1 cellular context compared by ENCODE assay signal in the genomic region with DNA sequence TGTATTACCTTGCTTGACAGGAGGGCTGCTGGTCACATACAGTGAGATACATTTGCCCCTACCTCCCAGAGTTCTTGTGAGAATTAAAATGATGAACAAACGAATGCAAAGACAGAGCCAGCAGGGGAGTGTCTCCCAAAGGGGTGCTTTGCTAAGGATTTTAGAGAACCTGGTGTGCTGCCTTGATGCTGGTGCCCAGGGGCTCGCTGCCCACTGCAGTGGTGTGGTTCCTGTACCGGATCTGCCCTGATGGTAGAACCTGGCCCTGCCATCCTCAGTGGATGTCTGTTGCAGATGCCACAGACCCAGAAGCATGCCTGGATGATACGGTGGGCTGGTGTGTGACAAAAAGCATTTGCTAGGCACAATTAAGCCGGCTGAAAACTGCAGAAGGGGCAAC.
TF ChIP-seq lines count a peak whose summit lies in the region.

No MANE protein-coding gene starts in this region.

TF ChIP-seq in GM12878, 131 proteins besides CTCF, POLR2A, EP300 and RAD21:
- no peak for TF ChIP-seq NRF1 (conservative IDR thresholded peaks at IDR 0.05; ENCODE audit: low read depth, low read length)
- no peak for TF ChIP-seq TARDBP (IDR thresholded peaks at IDR 0.05; ENCODE audit: borderline replicate concordance)
- no peak for TF ChIP-seq SREBF1 (IDR thresholded peaks at IDR 0.05; ENCODE audit: low read length)
- TF ChIP-seq SIN3A (IDR thresholded peaks at IDR 0.05; ENCODE audit: low read depth, low read length) = no peak
- TF ChIP-seq ASH2L (IDR thresholded peaks at IDR 0.05; ENCODE audit: borderline replicate concordance, low read depth) = no peak
- no peak for TF ChIP-seq ZSCAN29 (IDR thresholded peaks at IDR 0.05)
- no peak for TF ChIP-seq MTA3 (IDR thresholded peaks at IDR 0.05; ENCODE audit: borderline replicate concordance, low read length)
- TF ChIP-seq CREB1 (IDR thresholded peaks at IDR 0.05; ENCODE audit: low read depth) = no peak
- TF ChIP-seq MEF2B (IDR thresholded peaks at IDR 0.05; ENCODE audit: partially characterized antibody, poor library complexity, severe bottlenecking) = no peak
- no peak for TF ChIP-seq CBFB (IDR thresholded peaks at IDR 0.05; ENCODE audit: low read depth)
- no peak for TF ChIP-seq BCL11A (IDR thresholded peaks at IDR 0.05; ENCODE audit: low read depth, low read length)
- TF ChIP-seq FOS (IDR thresholded peaks at IDR 0.05; ENCODE audit: borderline replicate concordance, extremely low read depth, insufficient read length) = no peak
- TF ChIP-seq NFXL1 (IDR thresholded peaks at IDR 0.05; ENCODE audit: borderline replicate concordance) = no peak
- TF ChIP-seq, protein P1, sequence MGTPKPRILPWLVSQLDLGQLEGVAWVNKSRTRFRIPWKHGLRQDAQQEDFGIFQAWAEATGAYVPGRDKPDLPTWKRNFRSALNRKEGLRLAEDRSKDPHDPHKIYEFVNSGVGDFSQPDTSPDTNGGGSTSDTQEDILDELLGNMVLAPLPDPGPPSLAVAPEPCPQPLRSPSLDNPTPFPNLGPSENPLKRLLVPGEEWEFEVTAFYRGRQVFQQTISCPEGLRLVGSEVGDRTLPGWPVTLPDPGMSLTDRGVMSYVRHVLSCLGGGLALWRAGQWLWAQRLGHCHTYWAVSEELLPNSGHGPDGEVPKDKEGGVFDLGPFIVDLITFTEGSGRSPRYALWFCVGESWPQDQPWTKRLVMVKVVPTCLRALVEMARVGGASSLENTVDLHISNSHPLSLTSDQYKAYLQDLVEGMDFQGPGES (IDR thresholded peaks at IDR 0.05) = no peak
- TF ChIP-seq RAD51 (IDR thresholded peaks at IDR 0.05) = no peak
- TF ChIP-seq RFX5 (IDR thresholded peaks at IDR 0.05; ENCODE audit: low read depth, low read length) = no peak
- TF ChIP-seq DPF2 (IDR thresholded peaks at IDR 0.05) = no peak
- no peak for TF ChIP-seq HDAC2 (IDR thresholded peaks at IDR 0.05)
- TF ChIP-seq, protein P2, sequence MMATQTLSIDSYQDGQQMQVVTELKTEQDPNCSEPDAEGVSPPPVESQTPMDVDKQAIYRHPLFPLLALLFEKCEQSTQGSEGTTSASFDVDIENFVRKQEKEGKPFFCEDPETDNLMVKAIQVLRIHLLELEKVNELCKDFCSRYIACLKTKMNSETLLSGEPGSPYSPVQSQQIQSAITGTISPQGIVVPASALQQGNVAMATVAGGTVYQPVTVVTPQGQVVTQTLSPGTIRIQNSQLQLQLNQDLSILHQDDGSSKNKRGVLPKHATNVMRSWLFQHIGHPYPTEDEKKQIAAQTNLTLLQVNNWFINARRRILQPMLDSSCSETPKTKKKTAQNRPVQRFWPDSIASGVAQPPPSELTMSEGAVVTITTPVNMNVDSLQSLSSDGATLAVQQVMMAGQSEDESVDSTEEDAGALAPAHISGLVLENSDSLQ (IDR thresholded peaks at IDR 0.05) = no peak
